In the genomic region with DNA sequence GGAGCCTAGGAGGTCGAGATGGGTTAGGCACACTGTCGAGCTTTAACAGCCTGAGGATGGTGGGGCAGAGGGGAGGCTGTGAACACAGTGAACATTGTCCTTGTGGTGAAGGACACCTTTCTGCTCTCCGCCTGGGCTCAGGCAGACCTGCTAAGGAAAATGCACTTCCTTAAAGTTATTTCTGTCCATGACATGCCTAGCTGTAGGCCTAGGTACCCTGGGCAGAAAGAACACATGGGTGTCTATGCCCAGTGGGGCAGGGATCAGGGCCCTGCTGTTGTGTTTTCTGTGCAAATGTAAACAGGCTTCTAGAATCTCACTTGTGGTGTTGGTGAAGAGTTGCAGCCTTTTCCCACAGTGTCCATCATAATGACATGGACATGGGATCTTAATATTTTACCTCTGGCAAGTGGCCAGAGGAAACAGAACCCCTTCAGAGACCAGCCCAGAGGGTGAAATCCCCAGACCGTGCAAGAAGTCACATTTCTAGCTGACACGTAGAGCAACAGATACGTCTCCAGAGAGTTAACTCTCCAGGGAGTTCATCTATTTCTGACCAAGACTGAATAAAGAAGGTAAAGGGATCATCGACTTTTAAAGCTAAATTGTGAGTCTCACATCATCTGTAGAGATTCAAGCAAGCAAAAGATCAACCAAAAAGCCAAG, we compare ENCODE assay signal across 9 cellular contexts.
DNase-seq lines count a peak whose midpoint lies in the region; ATAC-seq and TF ChIP-seq lines count a peak whose summit lies in the region.
"Had no signal": no experiment of that assay in that cellular context is flagged by ENCODE, and none has a peak within 500 bp of the region (broad histone marks: within the 10 kb centered on the region; RNA-seq: fewer than 3 reads in every experiment).

No MANE protein-coding gene starts in this region.

- H3K36me3 Mint-ChIP-seq in HFFc6 (ENCODE audit: low read depth) (peaks cover 18% of the 10 kb centered on the region), naive B cell (peaks cover 4 to 6% of the 10 kb centered on the region in 2 donors), natural killer cell (no peaks in the 10 kb centered on the region)
- H3K36me3 Mint-ChIP-seq in activated T-cell treated with anti-CD3 and anti-CD28 coated beads, Interleukin-2, amount 50 U/mL, for 72 hours (ENCODE audit: insufficient read depth in 2 of 2): peaks cover 0 to 3% of the 10 kb centered on the region in 2 donors

- H3K27ac Mint-ChIP-seq in HFFc6 (peak overlapping the region; percentile 63), naive B cell (peak overlapping the region; percentile 93 to 99 (median 98)), natural killer cell (no peak overlapping the region)
- no peak overlapping the region for H3K27ac Mint-ChIP-seq in activated T-cell treated with anti-CD3 and anti-CD28 coated beads, Interleukin-2, amount 50 U/mL, for 72 hours
- H3K27ac Mint-ChIP-seq: T-helper 1 cell treated with Interleukin-12 subunit alpha and Interleukin-12 subunit beta and Interleukin-4 antibody, amounts not matched to agents 30 μg/mL and 1 μg/mL, for 36 hours had no signal

- peak; percentile 49 for ATAC-seq in GM18499 (IDR thresholded peaks at IDR 0.05; ENCODE audit: insufficient read depth, unreplicated experiment)
- peak; percentile 80 to 84 for ATAC-seq in naive B cell (ENCODE audit: low read depth in 2 of 2)
- no peak for ATAC-seq in natural killer cell
- no peak for ATAC-seq in activated T-cell treated with anti-CD3 and anti-CD28 coated beads, Interleukin-2, amount 50 U/mL, for 72 hours (replicated peaks in 1 of 2)

- intact Hi-C loops in PC-9 (cut with micrococcal nuclease; ENCODE audit: unreplicated experiment) (no loop called here), natural killer cell (cut with micrococcal nuclease) (no loop called here)

- no peaks in the 10 kb centered on the region for H4K20me1 ChIP-seq in PC-9 (ENCODE audit: insufficient read depth)

- H3K4me1 Mint-ChIP-seq in HFFc6 (ENCODE audit: low read depth) (peaks cover 100% of the 10 kb centered on the region), naive B cell (peaks cover 84 to 99% (median 96%) of the 10 kb centered on the region in 3 donors), natural killer cell (peaks cover 16 to 18% of the 10 kb centered on the region in 2 donors)
- peaks cover 44% of the 10 kb centered on the region for H3K4me1 Mint-ChIP-seq in activated T-cell treated with anti-CD3 and anti-CD28 coated beads, Interleukin-2, amount 50 U/mL, for 72 hours (ENCODE audit: low read depth)

- CTCF ChIA-PET in PC-9 (lab: Charles Lee): interaction anchor here (0.5 kb wide), 1 partner anchor 77 kb away, joined by 6 read pairs; no protein-coding TSS in a partner anchor

- POLR2A ChIA-PET in PC-9 (lab: Charles Lee; ENCODE audit: unreplicated experiment): no interaction called here

- DNase-seq in HFFc6 (no peak), PC-9 (no peak), naive B cell (peak; percentile 69), natural killer cell (no peak), islet precursor cell (no peak), HT-29 (ENCODE audit: low spot score) (no peak)
- DNase-seq in activated T-cell treated with anti-CD3 and anti-CD28 coated beads, Interleukin-2, amount 50 U/mL, for 72 hours: no peak

- H3K27me3 ChIP-seq in PC-9 (ENCODE audit: insufficient read depth, low read depth): no peaks in the 10 kb centered on the region

- H3K4me2 ChIP-seq in PC-9: no peak overlapping the region

- no peak overlapping the region for H2AFZ ChIP-seq in PC-9

- no TSS peak for BruUV-seq in PC-9 (replicated peaks; lab: Mats Ljungman, UMichigan)

- H3K4me3 Mint-ChIP-seq in HFFc6: no peak overlapping the region
- peak overlapping the region; percentile 74 to 88 (median 83) for H3K4me3 Mint-ChIP-seq in naive B cell
- no peak overlapping the region for H3K4me3 Mint-ChIP-seq in natural killer cell
- H3K4me3 Mint-ChIP-seq in activated T-cell treated with anti-CD3 and anti-CD28 coated beads, Interleukin-2, amount 50 U/mL, for 72 hours: no peak overlapping the region
- H3K4me3 Mint-ChIP-seq: T-helper 1 cell treated with Interleukin-12 subunit alpha and Interleukin-12 subunit beta and Interleukin-4 antibody, amounts not matched to agents 30 μg/mL and 1 μg/mL, for 36 hours had no signal

- H3K9me3 Mint-ChIP-seq in HFFc6 (no peaks in the 10 kb centered on the region), naive B cell (no peaks in the 10 kb centered on the region), natural killer cell (no peaks in the 10 kb centered on the region)
- H3K9me3 Mint-ChIP-seq in activated T-cell treated with anti-CD3 and anti-CD28 coated beads, Interleukin-2, amount 50 U/mL, for 72 hours: no peaks in the 10 kb centered on the region
- H3K9me3 Mint-ChIP-seq: T-helper 1 cell treated with Interleukin-12 subunit alpha and Interleukin-12 subunit beta and Interleukin-4 antibody, amounts not matched to agents 30 μg/mL and 1 μg/mL, for 36 hours had no signal

- H3K4me3 ChIP-seq in PC-9: no peak overlapping the region

- 0 out of 2 replicates have a peak overlapping the region, but pooled peaks have one; percentile 0 for H3K27ac ChIP-seq in PC-9

- peaks cover 38% of the 10 kb centered on the region for H3K79me2 ChIP-seq in PC-9 (ENCODE audit: low read depth)

- no peaks in the 10 kb centered on the region for H3K9me2 ChIP-seq in PC-9 (ENCODE audit: insufficient read depth)

- H3K9me3 ChIP-seq in PC-9 (ENCODE audit: insufficient read depth, low read depth): no peaks in the 10 kb centered on the region

- H3K4me1 ChIP-seq in PC-9 (replicated peaks; ENCODE audit: insufficient read depth): peaks cover 49% of the 10 kb centered on the region

- H3K27me3 Mint-ChIP-seq in HFFc6 (ENCODE audit: insufficient read depth) (peaks cover 6% of the 10 kb centered on the region), naive B cell (no peaks in the 10 kb centered on the region), natural killer cell (ENCODE audit: low read depth in 2 of 2) (no peaks in the 10 kb centered on the region)
- no peaks in the 10 kb centered on the region for H3K27me3 Mint-ChIP-seq in activated T-cell treated with anti-CD3 and anti-CD28 coated beads, Interleukin-2, amount 50 U/mL, for 72 hours (ENCODE audit: low read depth)

- no peaks in the 10 kb centered on the region for H3K36me3 ChIP-seq in PC-9 (ENCODE audit: low read depth)

- no peak for TF ChIP-seq CTCF in HFFc6 (IDR thresholded peaks at IDR 0.05)
- no peak for TF ChIP-seq CTCF in PC-9 (conservative IDR thresholded peaks at IDR 0.05)
- TF ChIP-seq CTCF in natural killer cell (IDR thresholded peaks at IDR 0.05): no peak

- peaks cover 37% of the 10 kb centered on the region for H3F3A ChIP-seq in PC-9 (ENCODE audit: insufficient read depth, low read depth)

Comparison
In these comparisons a context has a peak if more than half of its experiments do, and no peak if none do; other contexts are left out.
1. ATAC-seq: peak in GM18499 (single experiment) and naive B cell (2 of 2); none in natural killer cell (0 of 3) and activated T-cell treated with anti-CD3 and anti-CD28 coated beads, Interleukin-2, amount 50 U/mL, for 72 hours (0 of 2).
2. H3K27ac Mint-ChIP-seq: peak in HFFc6 (single experiment) and naive B cell (6 of 6); none in natural killer cell (0 of 2) and activated T-cell treated with anti-CD3 and anti-CD28 coated beads, Interleukin-2, amount 50 U/mL, for 72 hours (single experiment).
3. H3K4me3 Mint-ChIP-seq: peak in naive B cell (8 of 8); none in HFFc6 (single experiment), natural killer cell (single experiment) and activated T-cell treated with anti-CD3 and anti-CD28 coated beads, Interleukin-2, amount 50 U/mL, for 72 hours (0 of 2).